Comparison of ENCODE assay signal across 1 cellular context in the genomic region with DNA sequence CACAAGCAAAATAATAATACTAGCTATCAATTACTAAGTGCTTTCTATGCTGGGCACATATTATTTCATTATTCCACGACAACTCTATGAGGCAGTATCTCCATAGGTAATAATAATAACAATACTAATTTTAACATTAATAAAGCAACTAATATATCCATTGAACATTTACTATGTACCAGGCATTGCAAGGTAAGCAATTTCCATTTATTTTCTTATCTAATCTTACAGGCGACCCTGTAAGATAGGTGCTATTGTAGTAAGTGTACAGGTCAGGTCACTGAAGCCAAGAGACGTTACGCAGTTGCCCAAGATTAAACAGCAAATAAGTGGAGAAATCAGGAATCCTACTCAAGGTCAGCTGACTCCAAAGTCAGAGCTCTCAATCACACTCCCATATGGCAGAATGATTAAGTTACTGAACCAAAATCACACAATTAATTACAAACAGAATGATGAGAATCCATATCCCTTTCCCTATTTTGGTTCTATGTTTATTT.
TF ChIP-seq lines count a peak whose summit lies in the region.

No MANE protein-coding gene starts in this region.

TF ChIP-seq in IMR-90, 13 proteins besides CTCF, POLR2A, EP300 and RAD21 (continued from another document):
- TF ChIP-seq CEBPB (IDR thresholded peaks at IDR 0.05; ENCODE audit: low read depth, low read length) (no peak), RFX5 (IDR thresholded peaks at IDR 0.05; ENCODE audit: low read depth, low read length) (no peak), MAZ (IDR thresholded peaks at IDR 0.05; ENCODE audit: borderline replicate concordance, low read depth, low read length) (no peak), MAFK (IDR thresholded peaks at IDR 0.05; ENCODE audit: low read depth, low read length) (no peak; the same call in 1 of the 2 replicates), BHLHE40 (IDR thresholded peaks at IDR 0.05; ENCODE audit: low read depth, low read length) (no peak), SMC3 (IDR thresholded peaks at IDR 0.05; ENCODE audit: low read depth, low read length) (no peak), NFE2L2 (IDR thresholded peaks at IDR 0.05; ENCODE audit: low read depth, low read length) (no peak), FOS (IDR thresholded peaks at IDR 0.05; ENCODE audit: low read depth, low read length) (no peak), CHD1 (IDR thresholded peaks at IDR 0.05; ENCODE audit: low read depth, low read length) (no peak), MXI1 (IDR thresholded peaks at IDR 0.05; ENCODE audit: borderline replicate concordance, low read depth, low read length) (no peak)
- TF ChIP-seq, protein P1, sequence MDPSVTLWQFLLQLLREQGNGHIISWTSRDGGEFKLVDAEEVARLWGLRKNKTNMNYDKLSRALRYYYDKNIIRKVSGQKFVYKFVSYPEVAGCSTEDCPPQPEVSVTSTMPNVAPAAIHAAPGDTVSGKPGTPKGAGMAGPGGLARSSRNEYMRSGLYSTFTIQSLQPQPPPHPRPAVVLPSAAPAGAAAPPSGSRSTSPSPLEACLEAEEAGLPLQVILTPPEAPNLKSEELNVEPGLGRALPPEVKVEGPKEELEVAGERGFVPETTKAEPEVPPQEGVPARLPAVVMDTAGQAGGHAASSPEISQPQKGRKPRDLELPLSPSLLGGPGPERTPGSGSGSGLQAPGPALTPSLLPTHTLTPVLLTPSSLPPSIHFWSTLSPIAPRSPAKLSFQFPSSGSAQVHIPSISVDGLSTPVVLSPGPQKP (IDR thresholded peaks at IDR 0.05; ENCODE audit: borderline replicate concordance, low read depth, low read length), result no peak
